ENCODE assay signal across 8 cellular contexts in genomic region chr1:114509596-114510234, GRCh38. TPM values are rescaled to one million over a fixed set of nuclear protein-coding genes. Genes with fewer than 3 reads are reported as not detected.
DNase-seq lines count a peak whose midpoint lies in the region; ATAC-seq and TF ChIP-seq lines count a peak whose summit lies in the region.

No MANE protein-coding gene starts in this region.

- DNase-seq in LNCaP clone FGC (ENCODE audit: low read depth) (no peak), choroid plexus epithelial cell (ENCODE audit: low read depth) (peak; percentile 15), NCI-H2107 (lab: John Stamatoyannopoulos, UW) (no peak), GDM1 (lab: John Stamatoyannopoulos, UW) (no peak)
- DNase-seq in naive thymus-derived CD4-positive, alpha-beta T cell = no peak

- H3K4me2 ChIP-seq in BLaER1 treated with 17β-estradiol and CSF1 and Interleukin-3, amounts not matched to agents 10 nM and 100 nM = peak overlapping the region; percentile 75 to 95 (median 91)

- no peak for TF ChIP-seq CTCF in LNCaP clone FGC (IDR thresholded peaks at IDR 0.05; ENCODE audit: control insufficient read depth, extremely low read depth, insufficient read depth)
- no peak for TF ChIP-seq CTCF in choroid plexus epithelial cell (conservative IDR thresholded peaks at IDR 0.05; ENCODE audit: low read depth, low read length)

- H3K36me3 ChIP-seq in BLaER1 treated with 17β-estradiol and CSF1 and Interleukin-3, amounts not matched to agents 10 nM and 100 nM = peaks cover 10 to 27% (median 26%) of the 10 kb centered on the region in 11 experiments; a peak in 21 of 22 replicates
- peaks cover 0 to 24% (median 0%) of the 10 kb centered on the region in 3 experiments for H3K36me3 ChIP-seq in naive thymus-derived CD4-positive, alpha-beta T cell (ENCODE audit: control insufficient read depth in 2 of 3, insufficient read depth in 3 of 3, low read length in 3 of 3)

- peak overlapping the region; percentile 94 to 98 (median 96) for H3K9ac ChIP-seq in BLaER1 treated with 17β-estradiol and CSF1 and Interleukin-3, amounts not matched to agents 10 nM and 100 nM

- no peaks in the 10 kb centered on the region for H3K9me3 Mint-ChIP-seq in naive thymus-derived CD4-positive, alpha-beta T cell

- peak overlapping the region; percentile 86 to 97 (median 92) for H3K4me3 Mint-ChIP-seq in naive thymus-derived CD4-positive, alpha-beta T cell

- H3K27ac Mint-ChIP-seq in naive thymus-derived CD4-positive, alpha-beta T cell = peak overlapping the region; percentile 29 to 96 (median 84)

- intact Hi-C loops in naive thymus-derived CD4-positive, alpha-beta T cell (cut with micrococcal nuclease) = loop anchor here (1.0 to 10.0 kb wide), 11 partner anchors 27 to 1437 kb away; partner anchors contain the start of genes MAGI3 (in 2 of the 2), LRIG2 (in 1 of the 2), RSBN1 (in 1 of the 2) and SIKE1 (in 1 of the 2)

- peaks cover 37 to 60% (median 42%) of the 10 kb centered on the region in 10 experiments for H3K4me1 ChIP-seq in BLaER1 treated with 17β-estradiol and CSF1 and Interleukin-3, amounts not matched to agents 10 nM and 100 nM
- H3K4me1 ChIP-seq in naive thymus-derived CD4-positive, alpha-beta T cell (ENCODE audit: control insufficient read depth in 2 of 2, insufficient read depth in 2 of 2, low read length in 2 of 2) = peaks cover 22 to 29% of the 10 kb centered on the region in 2 donors

- ATAC-seq in naive thymus-derived CD4-positive, alpha-beta T cell = no peak
- ATAC-seq in GM18517 (IDR thresholded peaks at IDR 0.05; ENCODE audit: unreplicated experiment) = no peak
- no peak for ATAC-seq in HG03469 (IDR thresholded peaks at IDR 0.05; ENCODE audit: unreplicated experiment)

- H3K4me3 ChIP-seq in BLaER1 treated with 17β-estradiol and CSF1 and Interleukin-3, amounts not matched to agents 10 nM and 100 nM = peak overlapping the region; percentile 80 to 99 (median 96)
- peak overlapping the region; percentile 61 for H3K4me3 ChIP-seq in LNCaP clone FGC (ENCODE audit: low read depth, low read length)
- peak overlapping the region; percentile 99 for H3K4me3 ChIP-seq in choroid plexus epithelial cell (ENCODE audit: low read depth, low read length)
- H3K4me3 ChIP-seq in naive thymus-derived CD4-positive, alpha-beta T cell (ENCODE audit: low read length) = peak overlapping the region; percentile 66

- H4K20me1 ChIP-seq in BLaER1 treated with 17β-estradiol and CSF1 and Interleukin-3, amounts not matched to agents 10 nM and 100 nM = peaks cover 54 to 60% (median 59%) of the 10 kb centered on the region in 11 experiments

- H3K27me3 ChIP-seq in BLaER1 treated with 17β-estradiol and CSF1 and Interleukin-3, amounts not matched to agents 10 nM and 100 nM = no peaks in the 10 kb centered on the region
- H3K27me3 ChIP-seq in naive thymus-derived CD4-positive, alpha-beta T cell (ENCODE audit: control insufficient read depth in 2 of 2, insufficient read depth in 2 of 2, low read length in 2 of 2) = no peaks in the 10 kb centered on the region

- peak overlapping the region; percentile 92 to 98 (median 95); a peak in 21 of 22 replicates for H3K27ac ChIP-seq in BLaER1 treated with 17β-estradiol and CSF1 and Interleukin-3, amounts not matched to agents 10 nM and 100 nM
- peak overlapping the region; percentile 100 for H3K27ac ChIP-seq in naive thymus-derived CD4-positive, alpha-beta T cell (ENCODE audit: low read depth, low read length)

- H3K27me3 Mint-ChIP-seq in naive thymus-derived CD4-positive, alpha-beta T cell = peaks cover 0 to 5% (median 0%) of the 10 kb centered on the region in 5 donors

- H3K4me1 Mint-ChIP-seq in naive thymus-derived CD4-positive, alpha-beta T cell = peaks cover 52 to 76% (median 63%) of the 10 kb centered on the region in 7 donors

- POLR2A ChIA-PET in naive thymus-derived CD4-positive, alpha-beta T cell (lab: Charles Lee) = interaction anchor here (0.6 to 3.1 kb wide), 7 partner anchors 10 to 251 kb away, joined by 3 to 20 read pairs (median 5); partner anchors contain the start of genes BCAS2 and CSDE1

- H3K9me3 ChIP-seq in BLaER1 treated with 17β-estradiol and CSF1 and Interleukin-3, amounts not matched to agents 10 nM and 100 nM (replicated peaks in 1 of 11) = no peaks in the 10 kb centered on the region; a peak in 1 of 22 replicates
- no peaks in the 10 kb centered on the region for H3K9me3 ChIP-seq in naive thymus-derived CD4-positive, alpha-beta T cell (ENCODE audit: control insufficient read depth in 2 of 3, low read length in 3 of 3)

- CTCF ChIA-PET in naive thymus-derived CD4-positive, alpha-beta T cell (lab: Charles Lee) = interaction anchor here (0.6 kb wide), 1 partner anchor 230 kb away, joined by 3 read pairs; no protein-coding TSS in a partner anchor

- peaks cover 0 to 25% (median 9%) of the 10 kb centered on the region in 5 donors for H3K36me3 Mint-ChIP-seq in naive thymus-derived CD4-positive, alpha-beta T cell

RNA-seq across cellular contexts. Expression of gene TRIM33, which starts 1.3 kb away (rescaled TPM):
- 10 to 100 TPM; 43.8 to 57.6 (median 51.1) TPM for total RNA-seq in naive thymus-derived CD4-positive, alpha-beta T cell
- polyA plus RNA-seq in naive thymus-derived CD4-positive, alpha-beta T cell = 10 to 100 TPM; 28.7 to 45.4 TPM
